ENCODE assay signal across 20 cellular contexts in the genomic region with DNA sequence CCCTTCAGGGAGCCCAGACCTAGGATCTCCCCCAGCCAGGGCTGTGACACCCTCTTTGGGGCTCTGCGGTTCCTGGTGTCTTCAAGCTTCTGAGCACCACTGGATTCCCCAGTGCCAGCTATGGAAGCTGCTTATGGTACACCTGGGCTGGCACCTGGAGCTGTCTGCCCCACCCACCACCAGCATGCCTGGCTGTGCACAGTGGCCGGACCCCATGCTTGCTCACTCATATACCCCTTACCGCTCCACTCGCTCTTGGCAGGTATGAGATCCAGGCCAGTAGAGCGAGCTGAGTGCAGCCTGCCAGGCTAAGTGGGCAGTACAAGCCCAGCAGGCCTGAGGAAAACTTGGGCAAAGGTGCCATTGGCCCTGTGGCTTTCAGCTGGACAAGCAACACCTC.
"Had no signal": no experiment of that assay in that cellular context is flagged by ENCODE, and none has a peak within 500 bp of the region (broad histone marks: within the 10 kb centered on the region; RNA-seq: fewer than 3 reads in every experiment).

No MANE protein-coding gene starts in this region.

- DNase-seq: activated CD4-positive, alpha-beta T cell treated with anti-CD3 and anti-CD28 coated beads, Interleukin-2, amount 10 ng/mL, durations not matched to agents 24 days and 14 days; activated CD8-positive, alpha-beta T cell treated with anti-CD3 and anti-CD28 coated beads for 36 hours; activated naive CD4-positive, alpha-beta T cell treated with Interleukin-2 at 50 U/mL for 16 hours; activated T-cell treated with anti-CD3 and anti-CD28 coated beads, Interleukin-2, amount 50 U/mL, for 24 hours; aorta; dorsolateral prefrontal cortex; endodermal cell; gastrocnemius medialis; occipital lobe; retina; stimulated activated CD4-positive, alpha-beta T cell treated with anti-CD3 and anti-CD28 coated beads, Interleukin-1b, Interleukin-23, amount 100 ng/mL, for 48 hours; stimulated activated CD8-positive, alpha-beta memory T cell treated with anti-CD3 and anti-CD28 coated beads, Interleukin-4, amount 100 ng/mL, for 48 hours; stimulated activated naive CD4-positive, alpha-beta T cell; T-cell; T-helper 9 cell had no signal

- H3K27me3 Mint-ChIP-seq: activated CD8-positive, alpha-beta T cell treated with anti-CD3 and anti-CD28 coated beads for 36 hours; activated T-cell treated with anti-CD3 and anti-CD28 coated beads, Interleukin-2, amount 50 U/mL, for 24 hours had no signal

- H3K36me3 ChIP-seq: cardiac muscle cell, gastrocnemius medialis had no signal

- H3K27ac ChIP-seq: cardiac muscle cell, gastrocnemius medialis had no signal

- ATAC-seq: activated CD8-positive, alpha-beta T cell treated with anti-CD3 and anti-CD28 coated beads for 36 hours; SK-N-SH treated with all-trans-retinoic acid at 6 μM for 48 hours; T-cell had no signal

- H3K36me3 Mint-ChIP-seq: memory B cell, T-cell had no signal

- H3K27me3 ChIP-seq: cardiac muscle cell, dorsolateral prefrontal cortex, gastrocnemius medialis had no signal

- H3K4me3 ChIP-seq: cardiac muscle cell, gastrocnemius medialis had no signal

- H3K9me3 ChIP-seq: gastrocnemius medialis had no signal

- H3K4me3 Mint-ChIP-seq: activated CD4-positive, alpha-beta T cell treated with anti-CD3 and anti-CD28 coated beads, Interleukin-2, amount 10 ng/mL, durations not matched to agents 24 days and 14 days; activated CD8-positive, alpha-beta T cell treated with anti-CD3 and anti-CD28 coated beads for 36 hours; activated T-cell treated with anti-CD3 and anti-CD28 coated beads, Interleukin-2, amount 50 U/mL, for 24 hours; endodermal cell; memory B cell; nephron; T-cell had no signal

- H3K9me3 Mint-ChIP-seq: activated CD4-positive, alpha-beta T cell treated with anti-CD3 and anti-CD28 coated beads, Interleukin-2, amount 10 ng/mL, durations not matched to agents 24 days and 14 days; activated CD8-positive, alpha-beta T cell treated with anti-CD3 and anti-CD28 coated beads for 36 hours; activated T-cell treated with anti-CD3 and anti-CD28 coated beads, Interleukin-2, amount 50 U/mL, for 24 hours; activated T-helper 2 cell treated with anti-CD3 and anti-CD28 coated beads, Interferon-gamma antibody, Interleukin-2, Interleukin-4, amounts not matched to agents 10 μg/mL and 5 μg/mL and 100 μg/mL, durations not matched to agents 14 hours and 24 hours and 36 hours; endodermal cell; memory B cell; nephron; T-cell had no signal

- H3K27ac Mint-ChIP-seq: activated CD4-positive, alpha-beta T cell treated with anti-CD3 and anti-CD28 coated beads, Interleukin-2, amount 10 ng/mL, durations not matched to agents 24 days and 14 days; activated CD8-positive, alpha-beta T cell treated with anti-CD3 and anti-CD28 coated beads for 36 hours; activated T-cell treated with anti-CD3 and anti-CD28 coated beads, Interleukin-2, amount 50 U/mL, for 24 hours; activated T-helper 2 cell treated with anti-CD3 and anti-CD28 coated beads, Interferon-gamma antibody, Interleukin-2, Interleukin-4, amounts not matched to agents 10 μg/mL and 5 μg/mL and 100 μg/mL, durations not matched to agents 14 hours and 24 hours and 36 hours; endodermal cell; memory B cell; T-cell had no signal
